Comparison of ENCODE assay signal across 19 cellular contexts in genomic region chr3:111324142-111324541, GRCh38.
DNase-seq lines count a peak whose midpoint lies in the region; ATAC-seq and FAIRE-seq lines count a peak whose summit lies in the region.
"Had no signal": no experiment of that assay in that cellular context is flagged by ENCODE, and none has a peak within 500 bp of the region (broad histone marks: within the 10 kb centered on the region; RNA-seq: fewer than 3 reads in every experiment).

No MANE protein-coding gene starts in this region.

- peak overlapping the region; percentile 63 to 72 (median 66) for H3K4me3 Mint-ChIP-seq in T-cell

- CTCF ChIA-PET in T-cell (lab: Charles Lee): interaction anchor here in 1 of 2 donors (0.6 kb wide), 1 partner anchor 1670 kb away, joined by 9 read pairs; no protein-coding TSS in a partner anchor

- no peaks in the 10 kb centered on the region for H3K27me3 Mint-ChIP-seq in T-cell

- POLR2A ChIA-PET in T-cell (lab: Charles Lee): no interaction called here

- DNase-seq in AML-193 (lab: John Stamatoyannopoulos, UW) (peak; percentile 12), GM18507 (ENCODE audit: extremely low spot score, insufficient read length, low read depth) (no peak), T-cell (no peak), left colon (no peak), SIG-M5 treated with dmso at 0.1 percent for 504 hours (lab: John Stamatoyannopoulos, UW; ENCODE audit: unreplicated experiment) (no peak)
- DNase-seq: activated CD4-positive, alpha-beta T cell treated with anti-CD3 and anti-CD28 coated beads for 4 hours; adrenal gland; COR-L47; dorsolateral prefrontal cortex; foreskin keratinocyte; NCI-H187; NCI-H82; retina; stimulated activated CD4-positive, alpha-beta T cell treated with anti-CD3 and anti-CD28 coated beads, Interleukin-4, amount 100 ng/mL, for 24 hours; stomach had no signal

- ATAC-seq in T-cell (replicated peaks in 1 of 4): peak; percentile 63 to 66 (median 64)
- ATAC-seq in left colon: peak; percentile 55
- no peak for ATAC-seq in HG02938 (IDR thresholded peaks at IDR 0.05; ENCODE audit: unreplicated experiment)
- no peak for ATAC-seq in activated CD4-positive, CD25-positive, alpha-beta regulatory T cell treated with anti-CD3 and anti-CD28 coated beads, Interleukin-2, amount 50 U/mL, for 24 hours
- ATAC-seq in HG03342 (IDR thresholded peaks at IDR 0.05; ENCODE audit: unreplicated experiment): no peak
- ATAC-seq: foreskin keratinocyte had no signal

- H3K9me3 Mint-ChIP-seq in T-cell: no peaks in the 10 kb centered on the region

- H3K4me1 Mint-ChIP-seq in T-cell: peaks cover 33 to 44% (median 36%) of the 10 kb centered on the region in 3 donors

- peak; percentile 45 for FAIRE-seq in GM18507 (lab: Jason Lieb, UNC)
- FAIRE-seq: keratinocyte had no signal

- peak overlapping the region; percentile 82 to 98 for H3K27ac Mint-ChIP-seq in T-cell

- intact Hi-C loops in left colon (cut with DNase I, micrococcal nuclease): no loop called here

- no peaks in the 10 kb centered on the region for H3K36me3 Mint-ChIP-seq in T-cell

Comparison
In these comparisons a context has a peak if more than half of its experiments do, and no peak if none do; other contexts are left out.
1. DNase-seq: peak in AML-193 (2 of 2); none in GM18507 (single experiment), T-cell (0 of 34), left colon (0 of 2) and SIG-M5 treated with dmso at 0.1 percent for 504 hours (single experiment).
2. ATAC-seq: peak in T-cell (4 of 4) and left colon (single experiment); none in HG02938 (single experiment), activated CD4-positive, CD25-positive, alpha-beta regulatory T cell treated with anti-CD3 and anti-CD28 coated beads, Interleukin-2, amount 50 U/mL, for 24 hours (0 of 2) and HG03342 (single experiment).